9 cellular contexts compared by ENCODE assay signal in genomic region chr19:44745887-44746600, GRCh38. TPM values are rescaled to one million over a fixed set of nuclear protein-coding genes. Genes with fewer than 3 reads are reported as not detected.
DNase-seq lines count a peak whose midpoint lies in the region; ATAC-seq and TF ChIP-seq lines count a peak whose summit lies in the region.
"Had no signal": no experiment of that assay in that cellular context is flagged by ENCODE, and none has a peak within 500 bp of the region (broad histone marks: within the 10 kb centered on the region; RNA-seq: fewer than 3 reads in every experiment).

No MANE protein-coding gene starts in this region.

- H3K79me1 ChIP-seq in IMR-90 (ENCODE audit: low read depth in 1 of 2, low read length in 2 of 2): peaks cover 5 to 38% of the 10 kb centered on the region in 2 experiments; a peak in 3 of 4 replicates

- H3K27me3 ChIP-seq in IMR-90 (ENCODE audit: control insufficient read depth, insufficient read depth, low read length) (no peaks in the 10 kb centered on the region), lower lobe of right lung (ENCODE audit: low read depth) (no peaks in the 10 kb centered on the region)
- H3K27me3 ChIP-seq: SJCRH30 had no signal

- H3K27ac ChIP-seq in IMR-90 (ENCODE audit: insufficient read depth, low read length) (peak overlapping the region; percentile 61), lower lobe of right lung (peak overlapping the region; percentile 92)

- BruUV-seq in IMR-90 (replicated peaks; lab: Mats Ljungman, UMichigan): no TSS peak

- H3K36me3 ChIP-seq in IMR-90 (ENCODE audit: control insufficient read depth, insufficient read depth, low read length) (peaks cover 9% of the 10 kb centered on the region), lower lobe of right lung (peaks cover 2% of the 10 kb centered on the region)
- H3K36me3 ChIP-seq: SJCRH30 had no signal

- H2AK5ac ChIP-seq in IMR-90 (ENCODE audit: low read depth, low read length): peak overlapping the region; percentile 94

- dilution Hi-C loops in IMR-90 (cut with HindIII; ENCODE audit: low sequenced_read_pairs, unreplicated experiment): no loop called here

- no peak for ATAC-seq in IMR-90 (ENCODE audit: low read depth)
- ATAC-seq in activated naive CD8-positive, alpha-beta T cell treated with anti-CD3 and anti-CD28 coated beads, Interleukin-2, amount 10 ng/mL, durations not matched to agents 7 days and 5 days (ENCODE audit: low read depth): no peak
- no peak for ATAC-seq in lower lobe of right lung
- ATAC-seq in stimulated activated memory B cell treated with anti-CD40 and anti-IgM and Interleukin-4, amounts not matched to agents 10 μg/mL and 1 μg/mL and 100 μg/mL, for 72 hours: no peak
- ATAC-seq in GM19467 (IDR thresholded peaks at IDR 0.05; ENCODE audit: unreplicated experiment): no peak

- peak overlapping the region; percentile 25 for H3K4me3 Mint-ChIP-seq in activated naive CD8-positive, alpha-beta T cell treated with anti-CD3 and anti-CD28 coated beads, Interleukin-2, amount 10 ng/mL, durations not matched to agents 7 days and 5 days
- peak overlapping the region; percentile 30 for H3K4me3 Mint-ChIP-seq in stimulated activated memory B cell treated with anti-CD40 and anti-IgM and Interleukin-4, amounts not matched to agents 10 μg/mL and 1 μg/mL and 100 μg/mL, for 72 hours

- peaks cover 16% of the 10 kb centered on the region for H4K20me1 ChIP-seq in IMR-90 (ENCODE audit: insufficient read depth, low read length)

- TF ChIP-seq CTCF in IMR-90 (conservative IDR thresholded peaks at IDR 0.05; ENCODE audit: low read depth, low read length) (no peak), lower lobe of right lung (IDR thresholded peaks at IDR 0.05) (no peak)

- H4K8ac ChIP-seq in IMR-90 (ENCODE audit: low read depth in 2 of 2, low read length in 2 of 2): peak overlapping the region; percentile 13 to 85

- H3K27ac Mint-ChIP-seq in activated naive CD8-positive, alpha-beta T cell treated with anti-CD3 and anti-CD28 coated beads, Interleukin-2, amount 10 ng/mL, durations not matched to agents 7 days and 5 days: peak overlapping the region; percentile 59
- H3K27ac Mint-ChIP-seq in stimulated activated memory B cell treated with anti-CD40 and anti-IgM and Interleukin-4, amounts not matched to agents 10 μg/mL and 1 μg/mL and 100 μg/mL, for 72 hours: peak overlapping the region; percentile 84

- H2BK20ac ChIP-seq in IMR-90 (ENCODE audit: low read depth, low read length): peak overlapping the region; percentile 93

- H3K9me1 ChIP-seq in IMR-90 (ENCODE audit: insufficient read depth, low read length): peaks cover 17% of the 10 kb centered on the region

- H3K4ac ChIP-seq in IMR-90 (ENCODE audit: low read depth, low read length): peak overlapping the region; percentile 98

- peak overlapping the region; percentile 81; the same call in 1 of the 2 replicates for H3K23ac ChIP-seq in IMR-90 (ENCODE audit: low read depth, low read length)

- TF ChIP-seq POLR2A in IMR-90 (IDR thresholded peaks at IDR 0.05; ENCODE audit: low read depth, low read length): no peak

- DNase-seq in IMR-90 (no peak), lower lobe of right lung (no peak), NCI-H1930 (lab: John Stamatoyannopoulos, UW) (no peak), KG1 (lab: John Stamatoyannopoulos, UW) (no peak)
- no peak for DNase-seq in activated naive CD8-positive, alpha-beta T cell treated with anti-CD3 and anti-CD28 coated beads, Interleukin-2, amount 10 ng/mL, durations not matched to agents 7 days and 5 days
- DNase-seq: erythroblast had no signal

- H2BK120ac ChIP-seq in IMR-90 (ENCODE audit: low read depth, low read length): peak overlapping the region; percentile 96

- H3K9me3 Mint-ChIP-seq in activated naive CD8-positive, alpha-beta T cell treated with anti-CD3 and anti-CD28 coated beads, Interleukin-2, amount 10 ng/mL, durations not matched to agents 7 days and 5 days: no peaks in the 10 kb centered on the region
- H3K9me3 Mint-ChIP-seq in stimulated activated memory B cell treated with anti-CD40 and anti-IgM and Interleukin-4, amounts not matched to agents 10 μg/mL and 1 μg/mL and 100 μg/mL, for 72 hours: no peaks in the 10 kb centered on the region

- POLR2A ChIA-PET in IMR-90 (lab: Charles Lee; ENCODE audit: unreplicated experiment): no interaction called here
- POLR2A ChIA-PET in activated naive CD8-positive, alpha-beta T cell treated with anti-CD3 and anti-CD28 coated beads, Interleukin-2, amount 10 ng/mL, durations not matched to agents 7 days and 5 days (lab: Charles Lee): no interaction called here

- peak overlapping the region; percentile 98 for H2BK15ac ChIP-seq in IMR-90 (ENCODE audit: low read depth, low read length)

- H3K4me3 ChIP-seq in IMR-90 (ENCODE audit: insufficient read depth, low read depth, low read length) (no peak overlapping the region), lower lobe of right lung (no peak overlapping the region)

- peaks cover 6% of the 10 kb centered on the region for H3K27me3 Mint-ChIP-seq in activated naive CD8-positive, alpha-beta T cell treated with anti-CD3 and anti-CD28 coated beads, Interleukin-2, amount 10 ng/mL, durations not matched to agents 7 days and 5 days
- no peaks in the 10 kb centered on the region for H3K27me3 Mint-ChIP-seq in stimulated activated memory B cell treated with anti-CD40 and anti-IgM and Interleukin-4, amounts not matched to agents 10 μg/mL and 1 μg/mL and 100 μg/mL, for 72 hours

- peaks cover 9% of the 10 kb centered on the region for H3K36me3 Mint-ChIP-seq in activated naive CD8-positive, alpha-beta T cell treated with anti-CD3 and anti-CD28 coated beads, Interleukin-2, amount 10 ng/mL, durations not matched to agents 7 days and 5 days
- H3K36me3 Mint-ChIP-seq in stimulated activated memory B cell treated with anti-CD40 and anti-IgM and Interleukin-4, amounts not matched to agents 10 μg/mL and 1 μg/mL and 100 μg/mL, for 72 hours: peaks cover 13% of the 10 kb centered on the region

- in situ Hi-C loops in IMR-90 (cut with MboI; ENCODE audit: low sequenced_read_pairs): no loop called here

- H4K5ac ChIP-seq in IMR-90 (ENCODE audit: low read depth, low read length): peak overlapping the region; percentile 37

- H3K9me3 ChIP-seq in IMR-90 (ENCODE audit: control insufficient read depth, insufficient read depth, low read length) (no peaks in the 10 kb centered on the region), lower lobe of right lung (no peaks in the 10 kb centered on the region)
- H3K9me3 ChIP-seq: SJCRH30 had no signal

- intact Hi-C loops in IMR-90 (cut with micrococcal nuclease): no loop called here
- intact Hi-C loops in lower lobe of right lung (cut with DNase I): no loop called here

- TF ChIP-seq RAD21 in IMR-90 (IDR thresholded peaks at IDR 0.05; ENCODE audit: low read length): no peak

- peak overlapping the region; percentile 78 for H3K18ac ChIP-seq in IMR-90 (ENCODE audit: low read depth, low read length)

- 78% methylated on average over 4 of the region's 4 CpGs; no CpG with 5 or more reads in 1 of the 2 experiments for WGBS in IMR-90 (ENCODE audit: extremely low coverage in 2 of 2, insufficient read length in 1 of 2), 2 experiments

- peak overlapping the region; percentile 92 for H2AK9ac ChIP-seq in IMR-90 (replicated peaks; ENCODE audit: low read depth, low read length, poor library complexity)

- CTCF ChIA-PET in IMR-90 (lab: Yijun Ruan, JAX): interaction anchor here (1.4 kb wide), 1 partner anchor 22 kb away, joined by 7 read pairs; no protein-coding TSS in a partner anchor

- no peak overlapping the region for H3K4me2 ChIP-seq in IMR-90 (ENCODE audit: low read depth, low read length)

- peaks cover 29% of the 10 kb centered on the region for H3K4me1 Mint-ChIP-seq in activated naive CD8-positive, alpha-beta T cell treated with anti-CD3 and anti-CD28 coated beads, Interleukin-2, amount 10 ng/mL, durations not matched to agents 7 days and 5 days
- peaks cover 51% of the 10 kb centered on the region for H3K4me1 Mint-ChIP-seq in stimulated activated memory B cell treated with anti-CD40 and anti-IgM and Interleukin-4, amounts not matched to agents 10 μg/mL and 1 μg/mL and 100 μg/mL, for 72 hours

- peak overlapping the region; percentile 43; the same call in 1 of the 2 replicates for H3K9ac ChIP-seq in IMR-90 (ENCODE audit: low read depth, low read length)

- H3K56ac ChIP-seq in IMR-90 (ENCODE audit: extremely low read depth, insufficient read depth, low read length): no peak overlapping the region

- H2AFZ ChIP-seq in IMR-90 (replicated peaks; ENCODE audit: low read length, poor library complexity): no peak overlapping the region

- H3K4me1 ChIP-seq in IMR-90 (ENCODE audit: control insufficient read depth, insufficient read depth, low read length) (peaks cover 32% of the 10 kb centered on the region), lower lobe of right lung (peaks cover 85% of the 10 kb centered on the region)

- H2BK5ac ChIP-seq in IMR-90 (ENCODE audit: low read depth, low read length, poor library complexity, severe bottlenecking): peak overlapping the region; percentile 50

- peak overlapping the region; percentile 91 for H4K91ac ChIP-seq in IMR-90 (ENCODE audit: insufficient read depth, low read depth, low read length)

- peak overlapping the region; percentile 91 for H3K14ac ChIP-seq in IMR-90 (replicated peaks; ENCODE audit: low read depth, low read length)

TF ChIP-seq in IMR-90, 13 proteins besides CTCF, POLR2A, EP300 and RAD21 (continues in another document):
- TF ChIP-seq FOS (IDR thresholded peaks at IDR 0.05; ENCODE audit: low read depth, low read length): no peak
- TF ChIP-seq CHD1 (IDR thresholded peaks at IDR 0.05; ENCODE audit: low read depth, low read length): no peak

RNA-seq across cellular contexts. Expression of gene BCL3, which starts 2.5 kb away (rescaled TPM):
- total RNA-seq in IMR-90 (2012; rRNA removed) (1.6 and 1.9 TPM in 2 replicates), lower lobe of right lung (41.0 TPM)
- polyA plus RNA-seq in IMR-90 (2012; rRNA removed): 24.1 and 26.0 TPM in 2 replicates
- 26.7 and 52.5 TPM in 2 replicates for polyA plus RNA-seq in IMR-90 (2012; cell fraction: cytosol; rRNA removed)
- 76.1 and 110 TPM in 2 replicates for polyA plus RNA-seq in IMR-90 (2012; cell fraction: nucleus; rRNA removed; ENCODE audit: low replicate concordance)
- total RNA-seq in activated naive CD8-positive, alpha-beta T cell treated with anti-CD3 and anti-CD28 coated beads, Interleukin-2, amount 10 ng/mL, durations not matched to agents 7 days and 5 days: 10 to 100 TPM; 25.0 to 28.8 TPM

RNA-seq across cellular contexts. Expression of gene CBLC, which starts 31.6 kb away (rescaled TPM):
- total RNA-seq in IMR-90 (2012; rRNA removed) (not detected in 2 replicates), lower lobe of right lung (2.3 TPM)
- not detected in 2 replicates for polyA plus RNA-seq in IMR-90 (2012; rRNA removed)
- 0.02 TPM in 1 of 2 replicates, not detected in the other for polyA plus RNA-seq in IMR-90 (2012; cell fraction: cytosol; rRNA removed)
- polyA plus RNA-seq in IMR-90 (2012; cell fraction: nucleus; rRNA removed; ENCODE audit: low replicate concordance): 0.12 TPM in 1 of 2 replicates, not detected in the other
- not detected for total RNA-seq in activated naive CD8-positive, alpha-beta T cell treated with anti-CD3 and anti-CD28 coated beads, Interleukin-2, amount 10 ng/mL, durations not matched to agents 7 days and 5 days
- total RNA-seq: SJCRH30 had no signal

RNA-seq across cellular contexts. Expression of gene CEACAM16, which starts 47.1 kb away (rescaled TPM):
- total RNA-seq in IMR-90 (2012; rRNA removed): not detected in 2 replicates
- polyA plus RNA-seq in IMR-90 (2012; rRNA removed): not detected in 2 replicates
- polyA plus RNA-seq in IMR-90 (2012; cell fraction: cytosol; rRNA removed): not detected in 2 replicates
- not detected in 2 replicates for polyA plus RNA-seq in IMR-90 (2012; cell fraction: nucleus; rRNA removed; ENCODE audit: low replicate concordance)
- not detected for total RNA-seq in activated naive CD8-positive, alpha-beta T cell treated with anti-CD3 and anti-CD28 coated beads, Interleukin-2, amount 10 ng/mL, durations not matched to agents 7 days and 5 days
- total RNA-seq in lower lobe of right lung: not detected
